8 cellular contexts compared by ENCODE assay signal in the genomic region with DNA sequence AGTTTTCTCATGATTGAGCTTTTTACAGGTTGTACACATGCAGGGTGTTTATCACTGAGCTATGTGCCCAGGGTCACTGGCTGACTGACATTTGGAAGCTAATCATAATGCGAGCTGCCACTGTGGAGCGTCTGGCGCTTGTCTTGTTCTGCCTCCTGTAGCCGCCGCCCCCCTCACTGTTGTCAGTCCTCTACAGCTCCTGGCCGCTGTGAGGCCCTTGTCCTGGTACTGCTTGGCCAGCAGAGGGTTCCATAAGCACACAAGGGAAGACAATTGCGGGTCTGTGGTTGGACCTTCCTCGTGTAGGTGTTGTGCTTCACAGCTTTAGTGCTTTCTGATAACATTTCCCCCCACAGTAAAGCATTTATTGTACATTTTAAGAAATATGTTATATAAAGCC.
DNase-seq lines count a peak whose midpoint lies in the region; ATAC-seq and TF ChIP-seq lines count a peak whose summit lies in the region.

No MANE protein-coding gene starts in this region.

- H3K27me3 ChIP-seq in brain microvascular endothelial cell (replicated peaks) (no peaks in the 10 kb centered on the region), kidney epithelial cell (ENCODE audit: control insufficient read depth, insufficient read depth, low read length) (no peaks in the 10 kb centered on the region)
- no peaks in the 10 kb centered on the region for H3K27me3 ChIP-seq in naive thymus-derived CD4-positive, alpha-beta T cell (ENCODE audit: control insufficient read depth in 2 of 2, insufficient read depth in 2 of 2, low read length in 2 of 2)

- no peak overlapping the region for H3K4me3 Mint-ChIP-seq in naive thymus-derived CD4-positive, alpha-beta T cell

- in situ Hi-C loops in brain microvascular endothelial cell (cut with HindIII; ENCODE audit: low pct_ligation_motif_present, low sequenced_read_pairs), result no loop called here

- H3K36me3 ChIP-seq in brain microvascular endothelial cell (replicated peaks) (peaks cover 12% of the 10 kb centered on the region), kidney epithelial cell (ENCODE audit: control insufficient read depth, insufficient read depth, low read length) (no peaks in the 10 kb centered on the region)
- H3K36me3 ChIP-seq in naive thymus-derived CD4-positive, alpha-beta T cell (ENCODE audit: control insufficient read depth in 2 of 3, insufficient read depth in 3 of 3, low read length in 3 of 3), result peaks cover 5 to 42% (median 8%) of the 10 kb centered on the region in 3 experiments

- no peak for DNase-seq in AG09319 (ENCODE audit: extremely low read depth, low read depth)
- DNase-seq in LNCaP clone FGC (ENCODE audit: low read depth), result peak; percentile 8
- DNase-seq in brain microvascular endothelial cell, result peak; percentile 58
- DNase-seq in kidney epithelial cell (ENCODE audit: low read depth), result peak; percentile 14
- no peak for DNase-seq in naive thymus-derived CD4-positive, alpha-beta T cell
- DNase-seq in NK-92 (lab: John Stamatoyannopoulos, UW; ENCODE audit: unreplicated experiment), result no peak

- no peak overlapping the region for H3K27ac ChIP-seq in brain microvascular endothelial cell
- no peak overlapping the region for H3K27ac ChIP-seq in naive thymus-derived CD4-positive, alpha-beta T cell (ENCODE audit: low read depth, low read length)

- CTCF ChIA-PET in naive thymus-derived CD4-positive, alpha-beta T cell (lab: Charles Lee), result interaction anchor here (2.1 kb wide), 1 partner anchor 47 kb away, joined by 5 read pairs; no protein-coding TSS in a partner anchor

- intact Hi-C loops in naive thymus-derived CD4-positive, alpha-beta T cell (cut with micrococcal nuclease), result loop anchor here in 1 of 2 donors (1.0 to 2.0 kb wide), 2 partner anchors 24 to 46 kb away; no protein-coding TSS in a partner anchor

- no peaks in the 10 kb centered on the region for H3K27me3 Mint-ChIP-seq in naive thymus-derived CD4-positive, alpha-beta T cell

- H3K27ac Mint-ChIP-seq in naive thymus-derived CD4-positive, alpha-beta T cell, result no peak overlapping the region

- ATAC-seq in naive thymus-derived CD4-positive, alpha-beta T cell, result no peak
- ATAC-seq in GM19467 (IDR thresholded peaks at IDR 0.05; ENCODE audit: unreplicated experiment) (no peak), HG03520 (IDR thresholded peaks at IDR 0.05; ENCODE audit: unreplicated experiment) (no peak)

- no peaks in the 10 kb centered on the region for H3K9me3 ChIP-seq in naive thymus-derived CD4-positive, alpha-beta T cell (ENCODE audit: control insufficient read depth in 2 of 3, low read length in 3 of 3)

- no peaks in the 10 kb centered on the region for H3K4me1 Mint-ChIP-seq in naive thymus-derived CD4-positive, alpha-beta T cell

- H3K9me3 Mint-ChIP-seq in naive thymus-derived CD4-positive, alpha-beta T cell, result no peaks in the 10 kb centered on the region

- H3K4me3 ChIP-seq in LNCaP clone FGC (ENCODE audit: low read depth, low read length), result no peak overlapping the region
- no peak overlapping the region for H3K4me3 ChIP-seq in brain microvascular endothelial cell (ENCODE audit: low read depth, low read length)
- no peak overlapping the region for H3K4me3 ChIP-seq in kidney epithelial cell (ENCODE audit: low read depth, low read length)
- H3K4me3 ChIP-seq in naive thymus-derived CD4-positive, alpha-beta T cell (ENCODE audit: low read length), result no peak overlapping the region

- no peaks in the 10 kb centered on the region for H3K4me1 ChIP-seq in naive thymus-derived CD4-positive, alpha-beta T cell (ENCODE audit: control insufficient read depth in 2 of 2, insufficient read depth in 2 of 2, low read length in 2 of 2)

- POLR2A ChIA-PET in naive thymus-derived CD4-positive, alpha-beta T cell (lab: Charles Lee), result no interaction called here

- H3K36me3 Mint-ChIP-seq in naive thymus-derived CD4-positive, alpha-beta T cell, result peaks cover 3 to 47% (median 25%) of the 10 kb centered on the region in 5 donors

- TF ChIP-seq CTCF in AG09319 (IDR thresholded peaks at IDR 0.05; ENCODE audit: low read depth, low read length), result peak; percentile 34
- peak; percentile 48 for TF ChIP-seq CTCF in LNCaP clone FGC (IDR thresholded peaks at IDR 0.05; ENCODE audit: control insufficient read depth, extremely low read depth, insufficient read depth)
- peak; percentile 78 for TF ChIP-seq CTCF in brain microvascular endothelial cell (IDR thresholded peaks at IDR 0.05; ENCODE audit: low read depth, low read length, missing control alignments)
- TF ChIP-seq CTCF in kidney epithelial cell (IDR thresholded peaks at IDR 0.05; ENCODE audit: insufficient read depth, low read length, poor library complexity, severe bottlenecking), result peak; percentile 45

Comparison
In these comparisons a context has a peak if more than half of its experiments do, and no peak if none do; other contexts are left out.
1. DNase-seq: peak in LNCaP clone FGC (single experiment), brain microvascular endothelial cell (single experiment) and kidney epithelial cell (single experiment); none in AG09319 (single experiment), naive thymus-derived CD4-positive, alpha-beta T cell (0 of 9) and NK-92 (single experiment).
2. Peak in every context shown above with its lines, with median percentiles within 50 percentile points of each other: CTCF ChIP-seq.